ENCODE assay signal across 8 cellular contexts in genomic region chr2:39666489-39667141, GRCh38. TPM values are rescaled to one million over a fixed set of nuclear protein-coding genes. Genes with fewer than 3 reads are reported as not detected.
DNase-seq lines count a peak whose midpoint lies in the region; ATAC-seq, FAIRE-seq and TF ChIP-seq lines count a peak whose summit lies in the region.

No MANE protein-coding gene starts in this region.

- peaks cover 83% of the 10 kb centered on the region for H3K27me3 Mint-ChIP-seq in activated CD8-positive, alpha-beta memory T cell treated with anti-CD3 and anti-CD28 coated beads, Interleukin-2, amount 10 ng/mL, durations not matched to agents 7 days and 5 days

- TF ChIP-seq CTCF in GM12878 (IDR thresholded peaks at IDR 0.05 in 2 of 3, conservative IDR thresholded peaks at IDR 0.05 in 1 of 3; ENCODE audit: control insufficient read depth in 2 of 3, extremely low read depth in 1 of 3, insufficient read depth in 1 of 3, low read depth in 3 of 3, low read length in 3 of 3) (no peak), tibial nerve (IDR thresholded peaks at IDR 0.05) (no peak), PC-9 (conservative IDR thresholded peaks at IDR 0.05) (no peak)

- H3K36me3 Mint-ChIP-seq in activated CD8-positive, alpha-beta memory T cell treated with anti-CD3 and anti-CD28 coated beads, Interleukin-2, amount 10 ng/mL, durations not matched to agents 7 days and 5 days: no peaks in the 10 kb centered on the region

- BruUV-seq in GM12878 (replicated peaks; lab: Mats Ljungman, UMichigan): no TSS peak
- no TSS peak for BruUV-seq in PC-9 (replicated peaks; lab: Mats Ljungman, UMichigan)

- RAD21 ChIA-PET in GM12878 (lab: Charles Lee; ENCODE audit: unreplicated experiment): no interaction called here

- FAIRE-seq in GM12878 (lab: Jason Lieb, UNC): no peak

- H3K36me3 ChIP-seq in GM12878 (ENCODE audit: control insufficient read depth in 2 of 2, insufficient read depth in 2 of 2, low read length in 1 of 2) (no peaks in the 10 kb centered on the region), tibial nerve (no peaks in the 10 kb centered on the region), PC-9 (ENCODE audit: low read depth) (no peaks in the 10 kb centered on the region)

- TF ChIP-seq RAD21 in GM12878 (IDR thresholded peaks at IDR 0.05; ENCODE audit: insufficient read depth, low read depth, low read length): no peak

- intact Hi-C loops in GM12878 (cut with micrococcal nuclease; ENCODE audit: unreplicated experiment): no loop called here
- intact Hi-C loops in PC-9 (cut with micrococcal nuclease; ENCODE audit: unreplicated experiment): no loop called here

- POLR2A ChIA-PET in GM12878 (lab: Charles Lee): no interaction called here
- POLR2A ChIA-PET in PC-9 (lab: Charles Lee; ENCODE audit: unreplicated experiment): no interaction called here

- no peaks in the 10 kb centered on the region for H3K9me3 Mint-ChIP-seq in activated CD8-positive, alpha-beta memory T cell treated with anti-CD3 and anti-CD28 coated beads, Interleukin-2, amount 10 ng/mL, durations not matched to agents 7 days and 5 days (ENCODE audit: low read depth)

- H3F3A ChIP-seq in PC-9 (ENCODE audit: insufficient read depth, low read depth): no peaks in the 10 kb centered on the region

- CTCF ChIA-PET in activated CD8-positive, alpha-beta memory T cell treated with anti-CD3 and anti-CD28 coated beads, Interleukin-2, amount 10 ng/mL, durations not matched to agents 7 days and 5 days (lab: Charles Lee): no interaction called here
- CTCF ChIA-PET in GM12878 (lab: Yijun Ruan, JAX) (no interaction called here), PC-9 (lab: Charles Lee) (no interaction called here)

- no peak for DNase-seq in activated CD8-positive, alpha-beta memory T cell treated with anti-CD3 and anti-CD28 coated beads, Interleukin-2, amount 10 ng/mL, durations not matched to agents 7 days and 5 days
- no peak for DNase-seq in activated CD8-positive, alpha-beta memory T cell treated with anti-CD3 and anti-CD28 coated beads, Interleukin-2, amount 50 U/mL, for 48 hours
- no peak for DNase-seq in GM12878 (ENCODE audit: low read depth, low spot score)
- peak; percentile 58 for DNase-seq in left kidney (ENCODE audit: low read depth, low spot score)
- no peak for DNase-seq in tibial nerve (ENCODE audit: low spot score in 2 of 2)
- DNase-seq in PC-9: no peak
- no peak for DNase-seq in activated naive CD4-positive, alpha-beta T cell (lab: John Stamatoyannopoulos, UW)

- H3K27ac Mint-ChIP-seq in activated CD8-positive, alpha-beta memory T cell treated with anti-CD3 and anti-CD28 coated beads, Interleukin-2, amount 10 ng/mL, durations not matched to agents 7 days and 5 days: no peak overlapping the region

- H3K27me3 ChIP-seq in GM12878 (replicated peaks in 1 of 2; ENCODE audit: control insufficient read depth in 2 of 2, insufficient read depth in 2 of 2, low read length in 1 of 2) (peaks cover 4 to 21% of the 10 kb centered on the region in 2 experiments; a peak in 3 of 4 replicates), tibial nerve (peaks cover 0 to 27% of the 10 kb centered on the region in 2 donors), PC-9 (ENCODE audit: insufficient read depth, low read depth) (0 out of 2 replicates have a peak, but pooled peaks cover 4% of the 10 kb centered on the region)

- H3K4me1 ChIP-seq in GM12878 (ENCODE audit: control insufficient read depth, insufficient read depth, low read length) (no peaks in the 10 kb centered on the region), tibial nerve (peaks cover 0 to 25% (median 6%) of the 10 kb centered on the region in 4 donors), PC-9 (replicated peaks; ENCODE audit: insufficient read depth) (no peaks in the 10 kb centered on the region)

- H3K9me3 ChIP-seq in GM12878 (replicated peaks; ENCODE audit: control insufficient read depth, insufficient read depth, low read length) (no peaks in the 10 kb centered on the region), tibial nerve (no peaks in the 10 kb centered on the region), PC-9 (ENCODE audit: insufficient read depth, low read depth) (no peaks in the 10 kb centered on the region)

- TF ChIP-seq EP300 in GM12878 (IDR thresholded peaks at IDR 0.05; ENCODE audit: borderline replicate concordance in 1 of 2, control insufficient read depth in 1 of 2, low read depth in 2 of 2, low read length in 2 of 2) (no peak), tibial nerve (IDR thresholded peaks at IDR 0.05) (no peak)

- H3K79me2 ChIP-seq in GM12878 (ENCODE audit: control insufficient read depth, insufficient read depth, low read length): no peaks in the 10 kb centered on the region
- H3K79me2 ChIP-seq in PC-9 (ENCODE audit: low read depth): no peaks in the 10 kb centered on the region

- no peaks in the 10 kb centered on the region for H4K20me1 ChIP-seq in GM12878 (ENCODE audit: control insufficient read depth, insufficient read depth)
- no peaks in the 10 kb centered on the region for H4K20me1 ChIP-seq in PC-9 (ENCODE audit: insufficient read depth)

- no peak for ATAC-seq in activated CD8-positive, alpha-beta memory T cell treated with anti-CD3 and anti-CD28 coated beads, Interleukin-2, amount 10 ng/mL, durations not matched to agents 7 days and 5 days
- ATAC-seq in GM12878 (no peak), GM21526 (IDR thresholded peaks at IDR 0.05; ENCODE audit: low FRiP score, unreplicated experiment) (no peak)

- WGBS in GM12878 (ENCODE audit: insufficient coverage, insufficient replicate concordance, low lambda C conversion rate, missing lambda C conversion rate): 15% methylated on average over 24 of the region's 26 CpGs
- WGBS in tibial nerve, 2 donors: 4 to 8% methylated on average over 25 to 26 of the region's 26 CpGs

- SMC1A ChIA-PET in GM12878 (lab: Charles Lee; ENCODE audit: uncharacterized antibody, unreplicated experiment): no interaction called here

- H3K4me3 ChIP-seq in GM12878 (no peak overlapping the region), tibial nerve (peak overlapping the region; percentile 39 to 71 (median 44)), PC-9 (no peak overlapping the region)

- H3K4me2 ChIP-seq in GM12878 (ENCODE audit: control insufficient read depth, insufficient read depth) (peak overlapping the region; percentile 3; the same call in 1 of the 2 replicates), PC-9 (no peak overlapping the region)

- in situ Hi-C loops in GM12878 (cut with MboI): no loop called here

- no peaks in the 10 kb centered on the region for H3K9me2 ChIP-seq in PC-9 (ENCODE audit: insufficient read depth)

- H3K27ac ChIP-seq in GM12878 (ENCODE audit: control insufficient read depth, insufficient read depth) (no peak overlapping the region), tibial nerve (no peak overlapping the region), PC-9 (no peak overlapping the region)

- H2AFZ ChIP-seq in GM12878 (ENCODE audit: control insufficient read depth, low read depth, low read length) (no peak overlapping the region), PC-9 (no peak overlapping the region)

- H3K4me1 Mint-ChIP-seq in activated CD8-positive, alpha-beta memory T cell treated with anti-CD3 and anti-CD28 coated beads, Interleukin-2, amount 10 ng/mL, durations not matched to agents 7 days and 5 days: peaks cover 7% of the 10 kb centered on the region

- TF ChIP-seq POLR2A in GM12878 (IDR thresholded peaks at IDR 0.05; ENCODE audit: low read depth, low read length): no peak
- TF ChIP-seq POLR2A in tibial nerve (IDR thresholded peaks at IDR 0.05): no peak

- no peak overlapping the region for H3K9ac ChIP-seq in GM12878 (ENCODE audit: control insufficient read depth, insufficient read depth, low read length)

- peak overlapping the region; percentile 16 for H3K4me3 Mint-ChIP-seq in activated CD8-positive, alpha-beta memory T cell treated with anti-CD3 and anti-CD28 coated beads, Interleukin-2, amount 10 ng/mL, durations not matched to agents 7 days and 5 days

RNA-seq across cellular contexts. Expression of gene TMEM178A, which starts 0.9 kb away (rescaled TPM):
- total RNA-seq in activated CD8-positive, alpha-beta memory T cell treated with anti-CD3 and anti-CD28 coated beads, Interleukin-2, amount 10 ng/mL, durations not matched to agents 7 days and 5 days: not detected
- total RNA-seq in GM12878 (2013; cell fraction: nucleolus; rRNA removed): 1.1 and 2.8 TPM in 2 replicates
- total RNA-seq in GM12878 (2014; rRNA removed): not detected in 2 replicates
- not detected in 2 replicates for total RNA-seq in GM12878 (2014; rRNA removed; fragmentation: Illumina TruSeq; extraction: Trizol)
- not detected in 2 replicates for total RNA-seq in GM12878 (2021)
- polyA plus RNA-seq in GM12878 (2011; ENCODE audit: low read depth): 0.46 TPM
- not detected in 2 replicates for polyA plus RNA-seq in GM12878 (2011; rRNA removed)
- not detected in 2 replicates for polyA plus RNA-seq in GM12878 (2011; cell fraction: cytosol; rRNA removed)
- polyA plus RNA-seq in GM12878 (2011; cell fraction: nucleus; rRNA removed): 0.16 and 0.36 TPM in 2 replicates
- polyA plus RNA-seq in GM12878 (2012): 0.58 and 0.66 TPM in 2 replicates
- polyA plus RNA-seq in GM12878 (2014; fragmentation: Illumina TruSeq; extraction: Trizol): not detected in 2 replicates
- not detected for polyA plus RNA-seq in GM12878 (2014; fragmentation: Nextera tagmentation; extraction: Ambion mirVana)
- polyA plus RNA-seq in GM12878 (2014; rRNA removed): not detected in 2 replicates
- polyA plus RNA-seq in GM12878 (2016; fragmentation: Nextera tagmentation; extraction: Ambion mirVana): not detected
- not detected in 2 replicates for polyA minus RNA-seq in GM12878 (2011; rRNA and poly(A)+ RNA removed)
- not detected in 2 replicates for polyA minus RNA-seq in GM12878 (2011; cell fraction: cytosol; rRNA and poly(A)+ RNA removed)
- polyA minus RNA-seq in GM12878 (2011; cell fraction: nucleus; rRNA and poly(A)+ RNA removed): not detected in 2 replicates
- total RNA-seq in tibial nerve: 10 to 100 TPM in 1 of 4 donors, 1 to 10 TPM in 3; 3.0 to 12.9 (median 5.8) TPM
- total RNA-seq in PC-9 (2021): 2.8 and 2.9 TPM in 2 replicates

Comparison
In these comparisons a context has a peak if more than half of its experiments do, and no peak if none do; other contexts are left out.
1. H3K4me3 ChIP-seq: peak in tibial nerve (4 of 4); none in GM12878 (single experiment) and PC-9 (single experiment).